1 cellular context compared by ENCODE assay signal in the genomic region with DNA sequence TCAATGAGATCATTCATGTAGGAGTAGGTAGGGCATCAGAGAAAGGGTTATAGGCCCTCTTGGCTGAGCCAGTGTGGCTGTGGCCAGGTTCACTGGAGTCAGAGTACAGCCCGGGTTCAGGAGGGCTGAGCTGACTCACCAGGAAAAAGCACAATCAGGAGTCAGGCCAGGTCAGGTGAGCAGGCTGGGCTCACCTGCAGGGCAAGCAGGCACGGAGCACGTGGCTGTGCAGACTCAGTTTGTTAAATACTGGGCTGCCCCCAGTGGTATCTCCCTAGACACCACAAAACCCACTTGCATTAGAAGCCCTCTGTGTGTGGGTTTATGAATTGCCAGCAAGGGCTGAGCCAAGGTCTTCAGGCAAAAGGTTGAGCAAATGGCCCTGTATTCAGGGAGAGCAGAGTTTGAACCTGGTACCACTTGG.
A peak's percentile ranks its signal among the peaks of the same experiment; 100 is the strongest.
TF ChIP-seq lines count a peak whose summit lies in the region.

No MANE protein-coding gene starts in this region.

TF ChIP-seq in HepG2, 621 proteins besides CTCF, POLR2A, EP300 and RAD21 (continued from another document and continues in another):
- TF ChIP-seq SOX13 (IDR thresholded peaks at IDR 0.05) = no peak
- peak in 1 of 2 experiments; percentile 75; a peak in 1 of 4 replicates for TF ChIP-seq SOX13 (CRISPR knock-in tag; conservative IDR thresholded peaks at IDR 0.05 in 1 of 2, IDR thresholded peaks at IDR 0.05 in 1 of 2)
- TF ChIP-seq, protein P1, sequence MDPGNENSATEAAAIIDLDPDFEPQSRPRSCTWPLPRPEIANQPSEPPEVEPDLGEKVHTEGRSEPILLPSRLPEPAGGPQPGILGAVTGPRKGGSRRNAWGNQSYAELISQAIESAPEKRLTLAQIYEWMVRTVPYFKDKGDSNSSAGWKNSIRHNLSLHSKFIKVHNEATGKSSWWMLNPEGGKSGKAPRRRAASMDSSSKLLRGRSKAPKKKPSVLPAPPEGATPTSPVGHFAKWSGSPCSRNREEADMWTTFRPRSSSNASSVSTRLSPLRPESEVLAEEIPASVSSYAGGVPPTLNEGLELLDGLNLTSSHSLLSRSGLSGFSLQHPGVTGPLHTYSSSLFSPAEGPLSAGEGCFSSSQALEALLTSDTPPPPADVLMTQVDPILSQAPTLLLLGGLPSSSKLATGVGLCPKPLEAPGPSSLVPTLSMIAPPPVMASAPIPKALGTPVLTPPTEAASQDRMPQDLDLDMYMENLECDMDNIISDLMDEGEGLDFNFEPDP (CRISPR knock-in tag; conservative IDR thresholded peaks at IDR 0.05) = no peak
- no peak for TF ChIP-seq ZNF589 (CRISPR knock-in tag; conservative IDR thresholded peaks at IDR 0.05)
- peak; percentile 56; the same call in 1 of the 2 replicates for TF ChIP-seq FOXO1 (CRISPR knock-in tag; IDR thresholded peaks at IDR 0.05)
- TF ChIP-seq, protein P2, sequence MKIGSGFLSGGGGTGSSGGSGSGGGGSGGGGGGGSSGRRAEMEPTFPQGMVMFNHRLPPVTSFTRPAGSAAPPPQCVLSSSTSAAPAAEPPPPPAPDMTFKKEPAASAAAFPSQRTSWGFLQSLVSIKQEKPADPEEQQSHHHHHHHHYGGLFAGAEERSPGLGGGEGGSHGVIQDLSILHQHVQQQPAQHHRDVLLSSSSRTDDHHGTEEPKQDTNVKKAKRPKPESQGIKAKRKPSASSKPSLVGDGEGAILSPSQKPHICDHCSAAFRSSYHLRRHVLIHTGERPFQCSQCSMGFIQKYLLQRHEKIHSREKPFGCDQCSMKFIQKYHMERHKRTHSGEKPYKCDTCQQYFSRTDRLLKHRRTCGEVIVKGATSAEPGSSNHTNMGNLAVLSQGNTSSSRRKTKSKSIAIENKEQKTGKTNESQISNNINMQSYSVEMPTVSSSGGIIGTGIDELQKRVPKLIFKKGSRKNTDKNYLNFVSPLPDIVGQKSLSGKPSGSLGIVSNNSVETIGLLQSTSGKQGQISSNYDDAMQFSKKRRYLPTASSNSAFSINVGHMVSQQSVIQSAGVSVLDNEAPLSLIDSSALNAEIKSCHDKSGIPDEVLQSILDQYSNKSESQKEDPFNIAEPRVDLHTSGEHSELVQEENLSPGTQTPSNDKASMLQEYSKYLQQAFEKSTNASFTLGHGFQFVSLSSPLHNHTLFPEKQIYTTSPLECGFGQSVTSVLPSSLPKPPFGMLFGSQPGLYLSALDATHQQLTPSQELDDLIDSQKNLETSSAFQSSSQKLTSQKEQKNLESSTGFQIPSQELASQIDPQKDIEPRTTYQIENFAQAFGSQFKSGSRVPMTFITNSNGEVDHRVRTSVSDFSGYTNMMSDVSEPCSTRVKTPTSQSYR (CRISPR knock-in tag; IDR thresholded peaks at IDR 0.05; ENCODE audit: borderline replicate concordance) = no peak
- TF ChIP-seq ZNF839 (CRISPR knock-in tag; IDR thresholded peaks at IDR 0.05; ENCODE audit: borderline replicate concordance) = no peak
- TF ChIP-seq, protein P3, sequence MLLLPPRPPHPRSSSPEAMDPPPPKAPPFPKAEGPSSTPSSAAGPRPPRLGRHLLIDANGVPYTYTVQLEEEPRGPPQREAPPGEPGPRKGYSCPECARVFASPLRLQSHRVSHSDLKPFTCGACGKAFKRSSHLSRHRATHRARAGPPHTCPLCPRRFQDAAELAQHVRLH (CRISPR knock-in tag; IDR thresholded peaks at IDR 0.05; ENCODE audit: borderline replicate concordance, low read depth) = peak; percentile 72; the same call in 1 of the 2 replicates
- no peak for TF ChIP-seq YY1 (IDR thresholded peaks at IDR 0.05; ENCODE audit: insufficient read depth, insufficient replicate concordance, low read depth, low read length)
- no peak for TF ChIP-seq MBNL3 (CRISPR knock-in tag; conservative IDR thresholded peaks at IDR 0.05)
- peak; percentile 63; the same call in 1 of the 2 replicates for TF ChIP-seq XBP1 (CRISPR knock-in tag; IDR thresholded peaks at IDR 0.05)
- TF ChIP-seq MIER3 (CRISPR knock-in tag; IDR thresholded peaks at IDR 0.05; ENCODE audit: borderline replicate concordance) = peak; percentile 62; the same call in 1 of the 2 replicates
- TF ChIP-seq, protein P4, sequence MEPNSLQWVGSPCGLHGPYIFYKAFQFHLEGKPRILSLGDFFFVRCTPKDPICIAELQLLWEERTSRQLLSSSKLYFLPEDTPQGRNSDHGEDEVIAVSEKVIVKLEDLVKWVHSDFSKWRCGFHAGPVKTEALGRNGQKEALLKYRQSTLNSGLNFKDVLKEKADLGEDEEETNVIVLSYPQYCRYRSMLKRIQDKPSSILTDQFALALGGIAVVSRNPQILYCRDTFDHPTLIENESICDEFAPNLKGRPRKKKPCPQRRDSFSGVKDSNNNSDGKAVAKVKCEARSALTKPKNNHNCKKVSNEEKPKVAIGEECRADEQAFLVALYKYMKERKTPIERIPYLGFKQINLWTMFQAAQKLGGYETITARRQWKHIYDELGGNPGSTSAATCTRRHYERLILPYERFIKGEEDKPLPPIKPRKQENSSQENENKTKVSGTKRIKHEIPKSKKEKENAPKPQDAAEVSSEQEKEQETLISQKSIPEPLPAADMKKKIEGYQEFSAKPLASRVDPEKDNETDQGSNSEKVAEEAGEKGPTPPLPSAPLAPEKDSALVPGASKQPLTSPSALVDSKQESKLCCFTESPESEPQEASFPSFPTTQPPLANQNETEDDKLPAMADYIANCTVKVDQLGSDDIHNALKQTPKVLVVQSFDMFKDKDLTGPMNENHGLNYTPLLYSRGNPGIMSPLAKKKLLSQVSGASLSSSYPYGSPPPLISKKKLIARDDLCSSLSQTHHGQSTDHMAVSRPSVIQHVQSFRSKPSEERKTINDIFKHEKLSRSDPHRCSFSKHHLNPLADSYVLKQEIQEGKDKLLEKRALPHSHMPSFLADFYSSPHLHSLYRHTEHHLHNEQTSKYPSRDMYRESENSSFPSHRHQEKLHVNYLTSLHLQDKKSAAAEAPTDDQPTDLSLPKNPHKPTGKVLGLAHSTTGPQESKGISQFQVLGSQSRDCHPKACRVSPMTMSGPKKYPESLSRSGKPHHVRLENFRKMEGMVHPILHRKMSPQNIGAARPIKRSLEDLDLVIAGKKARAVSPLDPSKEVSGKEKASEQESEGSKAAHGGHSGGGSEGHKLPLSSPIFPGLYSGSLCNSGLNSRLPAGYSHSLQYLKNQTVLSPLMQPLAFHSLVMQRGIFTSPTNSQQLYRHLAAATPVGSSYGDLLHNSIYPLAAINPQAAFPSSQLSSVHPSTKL (CRISPR knock-in tag; IDR thresholded peaks at IDR 0.05) = peak; percentile 91
- no peak for TF ChIP-seq KDM3A (CRISPR knock-in tag; IDR thresholded peaks at IDR 0.05; ENCODE audit: low read depth)
- TF ChIP-seq PHF21A (CRISPR knock-in tag; IDR thresholded peaks at IDR 0.05) = peak; percentile 68; the same call in 1 of the 2 replicates
- TF ChIP-seq, protein P5, sequence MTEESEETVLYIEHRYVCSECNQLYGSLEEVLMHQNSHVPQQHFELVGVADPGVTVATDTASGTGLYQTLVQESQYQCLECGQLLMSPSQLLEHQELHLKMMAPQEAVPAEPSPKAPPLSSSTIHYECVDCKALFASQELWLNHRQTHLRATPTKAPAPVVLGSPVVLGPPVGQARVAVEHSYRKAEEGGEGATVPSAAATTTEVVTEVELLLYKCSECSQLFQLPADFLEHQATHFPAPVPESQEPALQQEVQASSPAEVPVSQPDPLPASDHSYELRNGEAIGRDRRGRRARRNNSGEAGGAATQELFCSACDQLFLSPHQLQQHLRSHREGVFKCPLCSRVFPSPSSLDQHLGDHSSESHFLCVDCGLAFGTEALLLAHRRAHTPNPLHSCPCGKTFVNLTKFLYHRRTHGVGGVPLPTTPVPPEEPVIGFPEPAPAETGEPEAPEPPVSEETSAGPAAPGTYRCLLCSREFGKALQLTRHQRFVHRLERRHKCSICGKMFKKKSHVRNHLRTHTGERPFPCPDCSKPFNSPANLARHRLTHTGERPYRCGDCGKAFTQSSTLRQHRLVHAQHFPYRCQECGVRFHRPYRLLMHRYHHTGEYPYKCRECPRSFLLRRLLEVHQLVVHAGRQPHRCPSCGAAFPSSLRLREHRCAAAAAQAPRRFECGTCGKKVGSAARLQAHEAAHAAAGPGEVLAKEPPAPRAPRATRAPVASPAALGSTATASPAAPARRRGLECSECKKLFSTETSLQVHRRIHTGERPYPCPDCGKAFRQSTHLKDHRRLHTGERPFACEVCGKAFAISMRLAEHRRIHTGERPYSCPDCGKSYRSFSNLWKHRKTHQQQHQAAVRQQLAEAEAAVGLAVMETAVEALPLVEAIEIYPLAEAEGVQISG (CRISPR knock-in tag; IDR thresholded peaks at IDR 0.05) = peak; percentile 30; the same call in 1 of the 2 replicates
- TF ChIP-seq ZNF556 (CRISPR knock-in tag; IDR thresholded peaks at IDR 0.05; ENCODE audit: borderline replicate concordance) = no peak
- peak; percentile 68 for TF ChIP-seq FOXA3 (CRISPR knock-in tag; IDR thresholded peaks at IDR 0.05)
- no peak for TF ChIP-seq KDM1A (CRISPR knock-in tag; IDR thresholded peaks at IDR 0.05)
- peak; percentile 22; the same call in 1 of the 2 replicates for TF ChIP-seq SIX1 (CRISPR knock-in tag; IDR thresholded peaks at IDR 0.05; ENCODE audit: borderline replicate concordance)
- TF ChIP-seq IRF2 (CRISPR knock-in tag; IDR thresholded peaks at IDR 0.05) = peak; percentile 71
- TF ChIP-seq HMG20A (CRISPR knock-in tag; IDR thresholded peaks at IDR 0.05; ENCODE audit: borderline replicate concordance) = peak; percentile 25; the same call in 1 of the 2 replicates
- TF ChIP-seq FOSL2 (CRISPR knock-in tag; IDR thresholded peaks at IDR 0.05) = peak; percentile 94
- TF ChIP-seq FOXC1 (CRISPR knock-in tag; IDR thresholded peaks at IDR 0.05; ENCODE audit: borderline replicate concordance) = peak; percentile 67; the same call in 1 of the 2 replicates
- peak in 1 of 2 experiments; percentile 63; a peak in 1 of 4 replicates for TF ChIP-seq NR2F1 (CRISPR knock-in tag; IDR thresholded peaks at IDR 0.05)
- TF ChIP-seq BRCA1 (CRISPR knock-in tag; IDR thresholded peaks at IDR 0.05) = peak; percentile 87; the same call in 1 of the 2 replicates
- TF ChIP-seq CEBPG (CRISPR knock-in tag; IDR thresholded peaks at IDR 0.05) = no peak
- no peak for TF ChIP-seq ZNF749 (CRISPR knock-in tag; IDR thresholded peaks at IDR 0.05; ENCODE audit: borderline replicate concordance)
- no peak for TF ChIP-seq ZBTB3 (CRISPR knock-in tag; IDR thresholded peaks at IDR 0.05; ENCODE audit: borderline replicate concordance, low read depth)
- TF ChIP-seq ZBTB7B (CRISPR knock-in tag; IDR thresholded peaks at IDR 0.05) = no peak
- 0 out of 2 replicates have a peak, but pooled peaks have one; percentile 22 for TF ChIP-seq THAP11 (CRISPR knock-in tag; IDR thresholded peaks at IDR 0.05)
- TF ChIP-seq HOXA5 (CRISPR knock-in tag; IDR thresholded peaks at IDR 0.05) = no peak
- TF ChIP-seq NFKB2 (CRISPR knock-in tag; IDR thresholded peaks at IDR 0.05; ENCODE audit: borderline replicate concordance) = peak; percentile 73; the same call in 1 of the 2 replicates
- TF ChIP-seq ZNF720 (CRISPR knock-in tag; IDR thresholded peaks at IDR 0.05) = no peak
- TF ChIP-seq, protein P6, sequence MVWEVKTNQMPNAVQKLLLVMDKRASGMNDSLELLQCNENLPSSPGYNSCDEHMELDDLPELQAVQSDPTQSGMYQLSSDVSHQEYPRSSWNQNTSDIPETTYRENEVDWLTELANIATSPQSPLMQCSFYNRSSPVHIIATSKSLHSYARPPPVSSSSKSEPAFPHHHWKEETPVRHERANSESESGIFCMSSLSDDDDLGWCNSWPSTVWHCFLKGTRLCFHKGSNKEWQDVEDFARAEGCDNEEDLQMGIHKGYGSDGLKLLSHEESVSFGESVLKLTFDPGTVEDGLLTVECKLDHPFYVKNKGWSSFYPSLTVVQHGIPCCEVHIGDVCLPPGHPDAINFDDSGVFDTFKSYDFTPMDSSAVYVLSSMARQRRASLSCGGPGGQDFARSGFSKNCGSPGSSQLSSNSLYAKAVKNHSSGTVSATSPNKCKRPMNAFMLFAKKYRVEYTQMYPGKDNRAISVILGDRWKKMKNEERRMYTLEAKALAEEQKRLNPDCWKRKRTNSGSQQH (CRISPR knock-in tag; IDR thresholded peaks at IDR 0.05; ENCODE audit: low read depth) = no peak
- no peak for TF ChIP-seq RORA (CRISPR knock-in tag; IDR thresholded peaks at IDR 0.05)
- TF ChIP-seq, protein P7, sequence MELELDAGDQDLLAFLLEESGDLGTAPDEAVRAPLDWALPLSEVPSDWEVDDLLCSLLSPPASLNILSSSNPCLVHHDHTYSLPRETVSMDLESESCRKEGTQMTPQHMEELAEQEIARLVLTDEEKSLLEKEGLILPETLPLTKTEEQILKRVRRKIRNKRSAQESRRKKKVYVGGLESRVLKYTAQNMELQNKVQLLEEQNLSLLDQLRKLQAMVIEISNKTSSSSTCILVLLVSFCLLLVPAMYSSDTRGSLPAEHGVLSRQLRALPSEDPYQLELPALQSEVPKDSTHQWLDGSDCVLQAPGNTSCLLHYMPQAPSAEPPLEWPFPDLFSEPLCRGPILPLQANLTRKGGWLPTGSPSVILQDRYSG (CRISPR knock-in tag; IDR thresholded peaks at IDR 0.05) = 0 out of 2 replicates have a peak, but pooled peaks have one; percentile 63
- TF ChIP-seq ZNF768 (CRISPR knock-in tag; IDR thresholded peaks at IDR 0.05) = peak; percentile 44; the same call in 1 of the 2 replicates
- TF ChIP-seq, protein P8, sequence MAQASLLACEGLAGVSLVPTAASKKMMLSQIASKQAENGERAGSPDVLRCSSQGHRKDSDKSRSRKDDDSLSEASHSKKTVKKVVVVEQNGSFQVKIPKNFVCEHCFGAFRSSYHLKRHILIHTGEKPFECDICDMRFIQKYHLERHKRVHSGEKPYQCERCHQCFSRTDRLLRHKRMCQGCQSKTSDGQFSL (CRISPR knock-in tag; IDR thresholded peaks at IDR 0.05) = no peak
- TF ChIP-seq, protein P9, sequence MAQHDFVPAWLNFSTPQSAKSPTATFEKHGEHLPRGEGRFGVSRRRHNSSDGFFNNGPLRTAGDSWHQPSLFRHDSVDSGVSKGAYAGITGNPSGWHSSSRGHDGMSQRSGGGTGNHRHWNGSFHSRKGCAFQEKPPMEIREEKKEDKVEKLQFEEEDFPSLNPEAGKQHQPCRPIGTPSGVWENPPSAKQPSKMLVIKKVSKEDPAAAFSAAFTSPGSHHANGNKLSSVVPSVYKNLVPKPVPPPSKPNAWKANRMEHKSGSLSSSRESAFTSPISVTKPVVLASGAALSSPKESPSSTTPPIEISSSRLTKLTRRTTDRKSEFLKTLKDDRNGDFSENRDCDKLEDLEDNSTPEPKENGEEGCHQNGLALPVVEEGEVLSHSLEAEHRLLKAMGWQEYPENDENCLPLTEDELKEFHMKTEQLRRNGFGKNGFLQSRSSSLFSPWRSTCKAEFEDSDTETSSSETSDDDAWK (CRISPR knock-in tag; IDR thresholded peaks at IDR 0.05) = no peak
- TF ChIP-seq ZNF451 (CRISPR knock-in tag; IDR thresholded peaks at IDR 0.05) = 0 out of 2 replicates have a peak, but pooled peaks have one; percentile 53
- TF ChIP-seq ZNF652 (CRISPR knock-in tag; IDR thresholded peaks at IDR 0.05; ENCODE audit: borderline replicate concordance, low read depth) = no peak
- TF ChIP-seq, protein P10, sequence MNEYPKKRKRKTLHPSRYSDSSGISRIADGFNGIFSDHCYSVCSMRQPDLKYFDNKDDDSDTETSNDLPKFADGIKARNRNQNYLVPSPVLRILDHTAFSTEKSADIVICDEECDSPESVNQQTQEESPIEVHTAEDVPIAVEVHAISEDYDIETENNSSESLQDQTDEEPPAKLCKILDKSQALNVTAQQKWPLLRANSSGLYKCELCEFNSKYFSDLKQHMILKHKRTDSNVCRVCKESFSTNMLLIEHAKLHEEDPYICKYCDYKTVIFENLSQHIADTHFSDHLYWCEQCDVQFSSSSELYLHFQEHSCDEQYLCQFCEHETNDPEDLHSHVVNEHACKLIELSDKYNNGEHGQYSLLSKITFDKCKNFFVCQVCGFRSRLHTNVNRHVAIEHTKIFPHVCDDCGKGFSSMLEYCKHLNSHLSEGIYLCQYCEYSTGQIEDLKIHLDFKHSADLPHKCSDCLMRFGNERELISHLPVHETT (CRISPR knock-in tag; conservative IDR thresholded peaks at IDR 0.05) = no peak
- TF ChIP-seq SP140L (CRISPR knock-in tag; IDR thresholded peaks at IDR 0.05; ENCODE audit: borderline replicate concordance) = no peak
- no peak for TF ChIP-seq ZNF777 (CRISPR knock-in tag; IDR thresholded peaks at IDR 0.05)
- no peak for TF ChIP-seq ZNF44 (CRISPR knock-in tag; IDR thresholded peaks at IDR 0.05)
- TF ChIP-seq ETV5 (CRISPR knock-in tag; IDR thresholded peaks at IDR 0.05; ENCODE audit: borderline replicate concordance) = peak; percentile 68
- TF ChIP-seq ZNF160 (CRISPR knock-in tag; IDR thresholded peaks at IDR 0.05) = no peak
